In the genomic region with DNA sequence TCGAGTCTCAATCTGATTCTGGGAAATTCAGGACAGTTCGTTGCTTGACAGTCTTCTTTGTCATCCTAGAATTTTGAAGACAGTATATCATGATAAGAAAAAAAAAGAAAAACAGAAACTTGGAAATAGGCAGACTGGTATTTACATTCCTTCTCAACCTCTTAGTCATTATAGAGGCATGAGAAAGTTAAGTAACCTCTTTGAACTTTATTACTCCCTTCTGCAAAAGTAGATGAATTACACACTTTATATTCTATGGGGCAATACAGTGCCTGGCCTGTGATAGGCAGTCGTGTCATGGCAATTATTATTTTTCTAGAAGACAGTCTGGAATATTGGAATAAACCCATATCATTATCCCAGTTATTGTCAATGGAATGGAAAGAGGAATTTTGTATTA, we compare ENCODE assay signal across 26 cellular contexts.
DNase-seq lines count a peak whose midpoint lies in the region; ATAC-seq and TF ChIP-seq lines count a peak whose summit lies in the region.
"Had no signal": no experiment of that assay in that cellular context is flagged by ENCODE, and none has a peak within 500 bp of the region (broad histone marks: within the 10 kb centered on the region; RNA-seq: fewer than 3 reads in every experiment).

No MANE protein-coding gene starts in this region.

- no peak for ATAC-seq in stimulated activated naive B cell treated with anti-CD40 and anti-IgM and Interleukin-4, amounts not matched to agents 10 μg/mL and 1 μg/mL and 100 μg/mL, for 72 hours (replicated peaks)
- ATAC-seq in GM21529 (IDR thresholded peaks at IDR 0.05; ENCODE audit: unreplicated experiment) = no peak
- ATAC-seq: activated CD8-positive, alpha-beta memory T cell treated with anti-CD3 and anti-CD28 coated beads, Interleukin-2, amount 10 ng/mL, durations not matched to agents 7 days and 5 days; activated naive CD4-positive, alpha-beta T cell treated with anti-CD3 and anti-CD28 coated beads, Interleukin-2, amount 50 U/mL, for 72 hours; HepG2; left ventricle myocardium superior; sciatic nerve had no signal

- H3K36me3 Mint-ChIP-seq in osteocyte (ENCODE audit: unreplicated experiment) = no peaks in the 10 kb centered on the region
- H3K36me3 Mint-ChIP-seq in stimulated activated naive B cell treated with anti-CD40 and anti-IgM and Interleukin-4, amounts not matched to agents 10 μg/mL and 1 μg/mL and 100 μg/mL, for 72 hours = no peaks in the 10 kb centered on the region
- H3K36me3 Mint-ChIP-seq: activated CD8-positive, alpha-beta memory T cell treated with anti-CD3 and anti-CD28 coated beads, Interleukin-2, amount 10 ng/mL, durations not matched to agents 7 days and 5 days had no signal

- TF ChIP-seq CTCF in osteocyte (IDR thresholded peaks at IDR 0.05) (peak; percentile 20), GM20000 (IDR thresholded peaks at IDR 0.05; ENCODE audit: extremely low read depth, missing control alignments) (no peak)

- peaks cover 26% of the 10 kb centered on the region for H3K4me1 Mint-ChIP-seq in osteocyte (ENCODE audit: unreplicated experiment)
- H3K4me1 Mint-ChIP-seq in stimulated activated naive B cell treated with anti-CD40 and anti-IgM and Interleukin-4, amounts not matched to agents 10 μg/mL and 1 μg/mL and 100 μg/mL, for 72 hours = peaks cover 3 to 7% of the 10 kb centered on the region in 2 donors
- H3K4me1 Mint-ChIP-seq: activated CD4-positive, alpha-beta T cell treated with anti-CD3 and anti-CD28 coated beads, Interleukin-2, amount 10 ng/mL, durations not matched to agents 24 days and 14 days; activated CD8-positive, alpha-beta memory T cell treated with anti-CD3 and anti-CD28 coated beads, Interleukin-2, amount 10 ng/mL, durations not matched to agents 7 days and 5 days; nephron had no signal

- H3K27ac Mint-ChIP-seq in osteocyte (ENCODE audit: unreplicated experiment) = no peak overlapping the region
- H3K27ac Mint-ChIP-seq in stimulated activated naive B cell treated with anti-CD40 and anti-IgM and Interleukin-4, amounts not matched to agents 10 μg/mL and 1 μg/mL and 100 μg/mL, for 72 hours = no peak overlapping the region
- H3K27ac Mint-ChIP-seq: activated CD4-positive, alpha-beta T cell treated with anti-CD3 and anti-CD28 coated beads, Interleukin-2, amount 10 ng/mL, durations not matched to agents 24 days and 14 days; activated CD8-positive, alpha-beta memory T cell treated with anti-CD3 and anti-CD28 coated beads, Interleukin-2, amount 10 ng/mL, durations not matched to agents 7 days and 5 days; activated naive CD4-positive, alpha-beta T cell treated with anti-CD3 and anti-CD28 coated beads, Interleukin-2, amount 50 U/mL, for 72 hours; activated T-helper 1 cell treated with anti-CD3 and anti-CD28 coated beads, Interleukin-12 subunit alpha, Interleukin-12 subunit beta, Interleukin-2, Interleukin-4 antibody, amounts not matched to agents 30 ng/mL and 10 ng/mL and 1 ng/mL, durations not matched to agents 14 hours and 24 hours and 36 hours; CD4-positive, alpha-beta T cell; nephron had no signal

- no peak overlapping the region for H3K4me3 Mint-ChIP-seq in osteocyte (ENCODE audit: unreplicated experiment)
- H3K4me3 Mint-ChIP-seq in stimulated activated naive B cell treated with anti-CD40 and anti-IgM and Interleukin-4, amounts not matched to agents 10 μg/mL and 1 μg/mL and 100 μg/mL, for 72 hours = no peak overlapping the region
- H3K4me3 Mint-ChIP-seq: activated CD4-positive, alpha-beta T cell treated with anti-CD3 and anti-CD28 coated beads, Interleukin-2, amount 10 ng/mL, durations not matched to agents 24 days and 14 days; activated CD8-positive, alpha-beta memory T cell treated with anti-CD3 and anti-CD28 coated beads, Interleukin-2, amount 10 ng/mL, durations not matched to agents 7 days and 5 days; activated T-helper 1 cell treated with anti-CD3 and anti-CD28 coated beads, Interleukin-12 subunit alpha, Interleukin-12 subunit beta, Interleukin-2, Interleukin-4 antibody, amounts not matched to agents 30 ng/mL and 10 ng/mL and 1 ng/mL, durations not matched to agents 14 hours and 24 hours and 36 hours; CD4-positive, alpha-beta T cell; nephron had no signal

- DNase-seq in EL = peak; percentile 44
- DNase-seq in NCI-H226 = peak; percentile 75
- peak; percentile 18 for DNase-seq in epithelial cell of prostate (ENCODE audit: low read depth, low spot score)
- no peak for DNase-seq in osteocyte (ENCODE audit: extremely low spot score, unreplicated experiment)
- DNase-seq in stimulated activated naive B cell treated with anti-CD40 and anti-IgM and Interleukin-4, amounts not matched to agents 10 μg/mL and 1 μg/mL and 100 μg/mL, for 72 hours = no peak
- no peak for DNase-seq in GM20000 (ENCODE audit: low spot score)
- DNase-seq: activated CD4-positive, alpha-beta T cell treated with anti-CD3 and anti-CD28 coated beads, Interleukin-2, amount 10 ng/mL, durations not matched to agents 24 days and 14 days; activated CD8-positive, alpha-beta memory T cell treated with anti-CD3 and anti-CD28 coated beads, Interleukin-2, amount 10 ng/mL, durations not matched to agents 7 days and 5 days; CD4-positive, alpha-beta T cell; effector memory CD4-positive, alpha-beta T cell; GDM1; head of caudate nucleus; left ventricle myocardium superior; NCI-H2107; NCI-H510A treated with DMSO at 0.1 percent for 48 hours; NK-92 treated with Interleukin-12 subunit alpha and Interleukin-12 subunit beta, amount 100 ng/mL, for 24 hours; Peyer's patch; SK-N-SH; stimulated activated CD4-positive, alpha-beta T cell treated with anti-CD3 and anti-CD28 coated beads, Interleukin-15, amount 100 ng/mL, for 24 hours; stimulated activated CD8-positive, alpha-beta memory T cell treated with anti-CD3 and anti-CD28 coated beads, Interleukin-4, amount 100 ng/mL, for 48 hours had no signal

- no peaks in the 10 kb centered on the region for H3K9me3 Mint-ChIP-seq in osteocyte (ENCODE audit: unreplicated experiment)
- H3K9me3 Mint-ChIP-seq in stimulated activated naive B cell treated with anti-CD40 and anti-IgM and Interleukin-4, amounts not matched to agents 10 μg/mL and 1 μg/mL and 100 μg/mL, for 72 hours = peaks cover 2 to 4% of the 10 kb centered on the region in 2 donors
- H3K9me3 Mint-ChIP-seq: activated CD4-positive, alpha-beta T cell treated with anti-CD3 and anti-CD28 coated beads, Interleukin-2, amount 10 ng/mL, durations not matched to agents 24 days and 14 days; activated T-helper 1 cell treated with anti-CD3 and anti-CD28 coated beads, Interleukin-12 subunit alpha, Interleukin-12 subunit beta, Interleukin-2, Interleukin-4 antibody, amounts not matched to agents 30 ng/mL and 10 ng/mL and 1 ng/mL, durations not matched to agents 14 hours and 24 hours and 36 hours; nephron had no signal

- H3K27ac ChIP-seq in epithelial cell of prostate = no peak overlapping the region
- H3K27ac ChIP-seq: Peyer's patch had no signal

- H3K27me3 Mint-ChIP-seq in osteocyte (ENCODE audit: unreplicated experiment) = no peaks in the 10 kb centered on the region
- H3K27me3 Mint-ChIP-seq in stimulated activated naive B cell treated with anti-CD40 and anti-IgM and Interleukin-4, amounts not matched to agents 10 μg/mL and 1 μg/mL and 100 μg/mL, for 72 hours = no peaks in the 10 kb centered on the region
- H3K27me3 Mint-ChIP-seq: activated CD4-positive, alpha-beta T cell treated with anti-CD3 and anti-CD28 coated beads, Interleukin-2, amount 10 ng/mL, durations not matched to agents 24 days and 14 days; activated CD8-positive, alpha-beta memory T cell treated with anti-CD3 and anti-CD28 coated beads, Interleukin-2, amount 10 ng/mL, durations not matched to agents 7 days and 5 days; CD4-positive, alpha-beta T cell had no signal

Comparison
In these comparisons a context has a peak if more than half of its experiments do, and no peak if none do; other contexts are left out.
1. DNase-seq: peak in EL (single experiment), NCI-H226 (single experiment) and epithelial cell of prostate (single experiment); none in osteocyte (single experiment), stimulated activated naive B cell treated with anti-CD40 and anti-IgM and Interleukin-4, amounts not matched to agents 10 μg/mL and 1 μg/mL and 100 μg/mL, for 72 hours (single experiment) and GM20000 (single experiment).